In the genomic region with DNA sequence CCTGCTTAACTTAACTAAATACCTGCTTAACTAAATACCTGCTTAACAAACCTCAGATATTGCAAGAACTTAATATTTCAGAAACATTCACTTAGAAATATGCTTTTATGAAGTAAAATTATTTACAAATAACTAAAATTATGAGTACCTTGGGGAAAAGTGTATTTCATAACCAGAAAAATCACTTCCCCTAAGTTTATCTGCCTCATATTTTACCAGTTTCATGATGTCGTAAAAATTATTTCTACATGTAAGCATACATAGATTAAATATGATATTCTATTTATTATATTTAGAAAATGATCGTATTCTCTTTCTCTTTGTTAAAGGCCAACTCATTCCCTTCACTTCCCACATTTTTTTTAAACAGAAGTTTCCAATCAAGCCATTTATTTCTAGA, we compare ENCODE assay signal across 28 cellular contexts. TPM values are rescaled to one million over a fixed set of nuclear protein-coding genes. Genes with fewer than 3 reads are reported as not detected.
DNase-seq lines count a peak whose midpoint lies in the region; ATAC-seq, FAIRE-seq and TF ChIP-seq lines count a peak whose summit lies in the region.
"Had no signal": no experiment of that assay in that cellular context is flagged by ENCODE, and none has a peak within 500 bp of the region (broad histone marks: within the 10 kb centered on the region; RNA-seq: fewer than 3 reads in every experiment).

No MANE protein-coding gene starts in this region.

- H4K20me1 ChIP-seq in HCT116 (ENCODE audit: insufficient read depth) (no peaks in the 10 kb centered on the region), neural progenitor cell (ENCODE audit: low read depth) (no peaks in the 10 kb centered on the region)

- H3K9ac ChIP-seq in HCT116 (ENCODE audit: low read length) = no peak overlapping the region
- H3K9ac ChIP-seq in mucosa of stomach (ENCODE audit: low read length) = peak overlapping the region; percentile 41
- H3K9ac ChIP-seq in neural progenitor cell = no peak overlapping the region

- no peaks in the 10 kb centered on the region for H3F3A ChIP-seq in neural progenitor cell (ENCODE audit: low read depth)

- TF ChIP-seq POLR2A in HCT116 (IDR thresholded peaks at IDR 0.05; ENCODE audit: borderline replicate concordance, extremely low read depth, insufficient read depth, insufficient read length) = no peak

- ATAC-seq in HCT116 (no peak), T-cell (replicated peaks in 1 of 4) (no peak)
- ATAC-seq: activated CD8-positive, alpha-beta memory T cell treated with anti-CD3 and anti-CD28 coated beads, Interleukin-2, amount 10 ng/mL, durations not matched to agents 7 days and 5 days; SK-N-SH treated with all-trans-retinoic acid at 6 μM for 48 hours had no signal

- H3K36me3 Mint-ChIP-seq in activated CD4-positive, alpha-beta memory T cell treated with anti-CD3 and anti-CD28 coated beads for 36 hours = no peaks in the 10 kb centered on the region
- no peaks in the 10 kb centered on the region for H3K36me3 Mint-ChIP-seq in T-cell
- no peaks in the 10 kb centered on the region for H3K36me3 Mint-ChIP-seq in neural progenitor cell
- H3K36me3 Mint-ChIP-seq: activated CD8-positive, alpha-beta memory T cell treated with anti-CD3 and anti-CD28 coated beads, Interleukin-2, amount 10 ng/mL, durations not matched to agents 7 days and 5 days had no signal

- no peaks in the 10 kb centered on the region for H3K4me1 Mint-ChIP-seq in activated CD4-positive, alpha-beta memory T cell treated with anti-CD3 and anti-CD28 coated beads for 36 hours (ENCODE audit: low read depth)
- H3K4me1 Mint-ChIP-seq in T-cell (peaks cover 0 to 5% (median 0%) of the 10 kb centered on the region in 3 donors), neural progenitor cell (peaks cover 19% of the 10 kb centered on the region)
- H3K4me1 Mint-ChIP-seq: activated CD8-positive, alpha-beta memory T cell treated with anti-CD3 and anti-CD28 coated beads, Interleukin-2, amount 10 ng/mL, durations not matched to agents 7 days and 5 days; central memory CD8-positive, alpha-beta T cell had no signal

- H3K9me2 ChIP-seq in HCT116 (ENCODE audit: insufficient read depth) = no peaks in the 10 kb centered on the region

- intact Hi-C loops in HCT116 (cut with micrococcal nuclease) = loop anchor here (10.0 kb wide), 1 partner anchor 199 kb away; no protein-coding TSS in a partner anchor
- intact Hi-C loops in activated CD4-positive, alpha-beta memory T cell treated with anti-CD3 and anti-CD28 coated beads for 36 hours (cut with micrococcal nuclease) = no loop called here

- no peak overlapping the region for H2AFZ ChIP-seq in HCT116 (ENCODE audit: low read depth, low read length, poor library complexity, severe bottlenecking)
- no peak overlapping the region for H2AFZ ChIP-seq in neural progenitor cell (replicated peaks)

- H3K4me3 ChIP-seq in HCT116 (replicated peaks in 1 of 2; ENCODE audit: low read depth in 1 of 2, low read length in 2 of 2) (no peak overlapping the region), mucosa of stomach (ENCODE audit: low read length) (no peak overlapping the region), neural progenitor cell (no peak overlapping the region)
- H3K4me3 ChIP-seq: dorsolateral prefrontal cortex, HAP-1, lower lobe of right lung, stomach, tibial artery had no signal

- RAD21 ChIA-PET in HCT116 (lab: Charles Lee; ENCODE audit: low non-redundant PET in 1 of 2, low total read pairs in 2 of 2, uncharacterized antibody in 2 of 2, unreplicated experiment in 2 of 2) = no interaction called here

- TF ChIP-seq RAD21 in HCT116 (IDR thresholded peaks at IDR 0.05; ENCODE audit: low read depth) = peak; percentile 4; the same call in 1 of the 2 replicates

- POLR2A ChIA-PET in HCT116 (lab: Charles Lee) = no interaction called here
- POLR2A ChIA-PET in activated CD4-positive, alpha-beta memory T cell treated with anti-CD3 and anti-CD28 coated beads for 36 hours (lab: Charles Lee) = no interaction called here
- POLR2A ChIA-PET in T-cell (lab: Charles Lee) = interaction anchor here in 1 of 2 donors (0.6 kb wide), 1 partner anchor 186 kb away, joined by 3 read pairs; no protein-coding TSS in a partner anchor

- H3K4me3 Mint-ChIP-seq in activated CD4-positive, alpha-beta memory T cell treated with anti-CD3 and anti-CD28 coated beads for 36 hours = no peak overlapping the region
- H3K4me3 Mint-ChIP-seq in T-cell = no peak overlapping the region
- no peak overlapping the region for H3K4me3 Mint-ChIP-seq in neural progenitor cell
- H3K4me3 Mint-ChIP-seq: activated CD8-positive, alpha-beta memory T cell treated with anti-CD3 and anti-CD28 coated beads, Interleukin-2, amount 10 ng/mL, durations not matched to agents 7 days and 5 days; central memory CD8-positive, alpha-beta T cell had no signal

- H3K4me2 ChIP-seq in HCT116 (ENCODE audit: low read length) (no peak overlapping the region), neural progenitor cell (no peak overlapping the region)

- H3K79me2 ChIP-seq in HCT116 (ENCODE audit: insufficient read depth, low read length) (no peaks in the 10 kb centered on the region), neural progenitor cell (ENCODE audit: low read depth) (no peaks in the 10 kb centered on the region)

- H3K9me3 ChIP-seq in HCT116 (ENCODE audit: control insufficient read depth in 1 of 2, insufficient read depth in 1 of 2, low read depth in 1 of 2, low read length in 2 of 2) = no peaks in the 10 kb centered on the region
- no peaks in the 10 kb centered on the region for H3K9me3 ChIP-seq in mucosa of stomach (ENCODE audit: control insufficient read depth, low read length)
- H3K9me3 ChIP-seq in neural progenitor cell (ENCODE audit: low read depth) = no peaks in the 10 kb centered on the region
- H3K9me3 ChIP-seq: BE2C, HAP-1, lower lobe of right lung, stomach, tibial artery had no signal

- no TSS peak for BruUV-seq in HCT116 (replicated peaks; lab: Mats Ljungman, UMichigan)

- no peaks in the 10 kb centered on the region for H3K27me3 Mint-ChIP-seq in activated CD4-positive, alpha-beta memory T cell treated with anti-CD3 and anti-CD28 coated beads for 36 hours
- H3K27me3 Mint-ChIP-seq in T-cell = peaks cover 0 to 10% of the 10 kb centered on the region in 2 donors
- H3K27me3 Mint-ChIP-seq in neural progenitor cell (ENCODE audit: insufficient read depth, low read depth) = peaks cover 2% of the 10 kb centered on the region
- H3K27me3 Mint-ChIP-seq: activated CD8-positive, alpha-beta memory T cell treated with anti-CD3 and anti-CD28 coated beads, Interleukin-2, amount 10 ng/mL, durations not matched to agents 7 days and 5 days; central memory CD8-positive, alpha-beta T cell had no signal

- no peak overlapping the region for H3K27ac Mint-ChIP-seq in activated CD4-positive, alpha-beta memory T cell treated with anti-CD3 and anti-CD28 coated beads for 36 hours
- H3K27ac Mint-ChIP-seq in T-cell = no peak overlapping the region
- no peak overlapping the region for H3K27ac Mint-ChIP-seq in neural progenitor cell
- H3K27ac Mint-ChIP-seq: activated CD8-positive, alpha-beta memory T cell treated with anti-CD3 and anti-CD28 coated beads, Interleukin-2, amount 10 ng/mL, durations not matched to agents 7 days and 5 days had no signal

- H3K27ac ChIP-seq in HCT116 (ENCODE audit: low read depth, low read length) (no peak overlapping the region), neural progenitor cell (no peak overlapping the region)
- H3K27ac ChIP-seq: dorsolateral prefrontal cortex, lower lobe of right lung, stomach, tibial artery had no signal

- H3K36me3 ChIP-seq in HCT116 (ENCODE audit: control insufficient read depth in 1 of 2, insufficient read depth in 2 of 2, low read length in 2 of 2) (no peaks in the 10 kb centered on the region), mucosa of stomach (ENCODE audit: control insufficient read depth, insufficient read depth, low read length) (no peaks in the 10 kb centered on the region), neural progenitor cell (no peaks in the 10 kb centered on the region)
- H3K36me3 ChIP-seq: BE2C, HAP-1, lower lobe of right lung, stomach, tibial artery had no signal

- CTCF ChIA-PET in HCT116 (lab: Charles Lee) (interaction anchor here (1.4 kb wide), 1 partner anchor 101 kb away, joined by 3 read pairs; no protein-coding TSS in a partner anchor), T-cell (lab: Charles Lee) (no interaction called here)
- CTCF ChIA-PET in activated CD4-positive, alpha-beta memory T cell treated with anti-CD3 and anti-CD28 coated beads for 36 hours (lab: Charles Lee) = no interaction called here

- H3K4me1 ChIP-seq in HCT116 (ENCODE audit: control insufficient read depth in 1 of 2, insufficient read depth in 2 of 2, low read length in 2 of 2) (peaks cover 17 to 38% of the 10 kb centered on the region in 2 experiments), mucosa of stomach (ENCODE audit: control insufficient read depth, insufficient read depth, low read length) (peaks cover 31% of the 10 kb centered on the region), neural progenitor cell (peaks cover 19% of the 10 kb centered on the region)
- H3K4me1 ChIP-seq: BE2C had no signal

- peaks cover 4% of the 10 kb centered on the region for H3K9me3 Mint-ChIP-seq in activated CD4-positive, alpha-beta memory T cell treated with anti-CD3 and anti-CD28 coated beads for 36 hours
- H3K9me3 Mint-ChIP-seq in T-cell (peaks cover 5 to 14% (median 11%) of the 10 kb centered on the region in 3 donors), neural progenitor cell (no peaks in the 10 kb centered on the region)

- TF ChIP-seq CTCF in HCT116 (IDR thresholded peaks at IDR 0.05 in 2 of 3, conservative IDR thresholded peaks at IDR 0.05 in 1 of 3; ENCODE audit: borderline replicate concordance in 1 of 3, insufficient read depth in 1 of 3, low read depth in 2 of 3, low read length in 2 of 3) (no peak), neural progenitor cell (IDR thresholded peaks at IDR 0.05) (no peak)

- H3K27me3 ChIP-seq in HCT116 (ENCODE audit: insufficient read depth, low read length) (no peaks in the 10 kb centered on the region), mucosa of stomach (ENCODE audit: control insufficient read depth, insufficient read depth, low read length) (no peaks in the 10 kb centered on the region), neural progenitor cell (no peaks in the 10 kb centered on the region)
- H3K27me3 ChIP-seq: BE2C, stomach, tibial artery had no signal

- DNase-seq in AML-193 (lab: John Stamatoyannopoulos, UW) (peak; percentile 11 to 19), HCT116 (ENCODE audit: low read depth, low spot score) (no peak), T-cell (no peak), NCI-H1092 (lab: John Stamatoyannopoulos, UW) (no peak), neural progenitor cell (ENCODE audit: low spot score) (no peak)
- no peak for DNase-seq in activated CD4-positive, alpha-beta memory T cell treated with anti-CD3 and anti-CD28 coated beads for 36 hours
- DNase-seq: activated CD4-positive, alpha-beta T cell treated with anti-CD3 and anti-CD28 coated beads, Interleukin-2, amount 50 U/mL, for 1 hour; activated CD8-positive, alpha-beta memory T cell treated with anti-CD3 and anti-CD28 coated beads, Interleukin-2, amount 10 ng/mL, durations not matched to agents 7 days and 5 days; activated naive CD4-positive, alpha-beta T cell; activated T-cell treated with anti-CD3 and anti-CD28 coated beads, Interleukin-2, amount 50 U/mL, for 48 hours; BE2C; DND-41; dorsolateral prefrontal cortex; NCI-H1436; NCI-H345; NCI-H774; stimulated activated CD4-positive, alpha-beta T cell treated with anti-CD3 and anti-CD28 coated beads, Interleukin-2, amount 100 ng/mL, for 24 hours; stomach; tibial artery had no signal

- peak; percentile 24 for FAIRE-seq in colon (lab: Jason Lieb, UNC)
- FAIRE-seq: endothelial cell of umbilical vein, GM18507 had no signal

RNA-seq across cellular contexts. Expression of a gene that starts 41.5 kb away (rescaled TPM):
- total RNA-seq in HCT116 (2021; ENCODE audit: unreplicated experiment) = not detected
- 0.04 and 0.05 TPM in 2 replicates for polyA plus RNA-seq in HCT116 (2012)
- total RNA-seq in activated CD4-positive, alpha-beta memory T cell treated with anti-CD3 and anti-CD28 coated beads for 36 hours = under 1 TPM in 1 of 2 experiments, not detected in 1; 0.05 TPM
- total RNA-seq in T-cell = 1 to 10 TPM; 1.5 to 5.9 (median 2.2) TPM
- total RNA-seq in neural progenitor cell (ENCODE audit: low replicate concordance) = not detected in 2 replicates
- total RNA-seq: activated CD8-positive, alpha-beta memory T cell treated with anti-CD3 and anti-CD28 coated beads, Interleukin-2, amount 10 ng/mL, durations not matched to agents 7 days and 5 days; endothelial cell of umbilical vein; lower lobe of right lung; M059J; stomach had no signal
- polyA plus RNA-seq: endothelial cell of umbilical vein had no signal

Comparison
In these comparisons a context has a peak if more than half of its experiments do, and no peak if none do; other contexts are left out.
1. DNase-seq: peak in AML-193 (2 of 2); none in HCT116 (single experiment), activated CD4-positive, alpha-beta memory T cell treated with anti-CD3 and anti-CD28 coated beads for 36 hours (single experiment), T-cell (0 of 34), NCI-H1092 (single experiment) and neural progenitor cell (single experiment).